1 cellular context compared by ENCODE assay signal in the genomic region with DNA sequence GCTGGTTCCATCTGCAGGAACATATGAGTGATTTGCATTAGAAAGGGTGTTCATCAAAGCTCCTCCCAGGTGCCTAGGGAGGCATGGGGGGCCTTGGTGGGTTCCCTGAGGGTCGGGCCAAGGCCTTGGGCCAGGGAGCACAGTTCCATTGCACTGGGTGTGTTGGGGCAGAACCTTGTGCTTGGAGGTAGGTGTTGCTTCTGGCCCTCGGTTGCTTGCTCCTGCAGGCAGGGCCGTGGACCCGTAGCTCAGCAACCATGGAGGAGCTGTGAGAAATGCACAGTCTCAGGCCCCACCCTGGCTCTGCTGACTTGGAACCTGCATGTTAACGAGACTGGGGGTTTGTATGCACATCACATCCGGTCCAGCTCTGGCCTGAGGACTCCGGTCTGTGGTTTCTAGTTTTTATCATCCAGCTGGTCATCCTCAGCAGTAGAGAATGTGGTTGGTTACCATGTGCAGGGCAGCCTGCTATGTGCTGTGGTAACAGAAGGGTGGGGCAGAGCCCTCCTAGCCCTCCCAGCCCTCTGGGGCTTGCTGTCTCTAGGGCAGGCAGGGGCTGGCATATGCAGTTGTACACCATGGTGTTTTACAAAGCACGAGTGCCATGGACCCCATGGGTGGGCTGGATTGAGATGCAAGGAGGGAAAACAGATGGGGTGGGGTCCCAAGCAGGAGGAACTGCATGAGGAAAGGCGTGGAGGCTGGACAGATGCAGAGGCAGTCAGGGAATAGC.
TF ChIP-seq lines count a peak whose summit lies in the region.

No MANE protein-coding gene starts in this region.

TF ChIP-seq in GM12891, 5 proteins besides CTCF, POLR2A, EP300 and RAD21:
- TF ChIP-seq TAF1 (IDR thresholded peaks at IDR 0.05; ENCODE audit: low read depth, low read length) (no peak), POU2F2 (IDR thresholded peaks at IDR 0.05; ENCODE audit: low read depth, low read length) (no peak), POLR2AphosphoS5 (IDR thresholded peaks at IDR 0.05; ENCODE audit: low read depth, low read length) (no peak), SPI1 (IDR thresholded peaks at IDR 0.05; ENCODE audit: low read depth, low read length) (no peak), PAX5 (IDR thresholded peaks at IDR 0.05; ENCODE audit: insufficient read depth, low read length, severe bottlenecking) (no peak)
